10 cellular contexts compared by ENCODE assay signal in the genomic region with DNA sequence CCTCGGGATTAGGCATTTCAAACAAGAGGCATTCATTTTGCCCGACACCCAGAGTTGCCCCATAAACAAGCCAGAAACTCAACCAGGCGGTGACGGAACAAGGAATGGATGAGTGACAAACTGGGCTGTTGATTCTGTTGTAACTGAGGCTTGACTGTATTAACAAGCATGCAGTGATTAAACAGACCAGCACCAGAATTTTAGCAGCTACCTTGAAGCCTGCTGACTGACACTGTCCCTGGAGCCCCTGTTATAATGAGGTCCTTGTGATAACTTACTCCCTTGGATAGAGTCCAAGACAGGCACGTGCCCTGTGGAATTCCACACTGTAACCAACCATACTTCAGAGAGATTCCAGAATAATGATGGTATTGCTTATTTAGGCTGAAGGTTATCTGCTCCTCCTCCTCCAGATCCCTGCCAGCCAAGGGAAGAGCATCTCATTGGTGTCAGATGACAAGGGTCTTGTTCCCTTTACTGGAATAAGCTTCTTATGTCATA.
DNase-seq lines count a peak whose midpoint lies in the region; ATAC-seq, FAIRE-seq and TF ChIP-seq lines count a peak whose summit lies in the region.
"Had no signal": no experiment of that assay in that cellular context is flagged by ENCODE, and none has a peak within 500 bp of the region (broad histone marks: within the 10 kb centered on the region; RNA-seq: fewer than 3 reads in every experiment).

No MANE protein-coding gene starts in this region.

- CTCF ChIA-PET in A549 (lab: Yijun Ruan, JAX) = interaction anchor here (0.8 to 15.3 kb wide), 8 partner anchors 10 to 432 kb away, joined by 3 to 433 read pairs (median 4); no protein-coding TSS in a partner anchor
- CTCF ChIA-PET in HEK293 (lab: Yijun Ruan, JAX) = interaction anchor here (0.6 to 7.0 kb wide), 6 partner anchors 18 to 432 kb away, joined by 3 to 121 read pairs (median 8); no protein-coding TSS in a partner anchor
- CTCF ChIA-PET in A673 (lab: Charles Lee) = no interaction called here

- intact Hi-C loops in left ventricle myocardium inferior (cut with micrococcal nuclease) = no loop called here
- intact Hi-C loops in A673 (cut with micrococcal nuclease; ENCODE audit: unreplicated experiment) = no loop called here

- no peak for TF ChIP-seq CTCF in A549 (IDR thresholded peaks at IDR 0.05)
- no peak for TF ChIP-seq CTCF in HEK293 (tag by site-specific recombination; IDR thresholded peaks at IDR 0.05)
- no peak for TF ChIP-seq CTCF in left ventricle myocardium inferior (IDR thresholded peaks at IDR 0.05; ENCODE audit: borderline replicate concordance)
- no peak for TF ChIP-seq CTCF in A673 (conservative IDR thresholded peaks at IDR 0.05; ENCODE audit: low read depth, low read length)
- TF ChIP-seq CTCF in endothelial cell (IDR thresholded peaks at IDR 0.05; ENCODE audit: unreplicated experiment) = no peak

- peaks cover 22% of the 10 kb centered on the region for H3K4me1 ChIP-seq in A549
- peaks cover 11% of the 10 kb centered on the region for H3K4me1 ChIP-seq in HEK293 (ENCODE audit: control insufficient read depth, insufficient read depth, low read length)
- H3K4me1 ChIP-seq in left ventricle myocardium inferior = peaks cover 49% of the 10 kb centered on the region
- no peaks in the 10 kb centered on the region for H3K4me1 ChIP-seq in A673 (ENCODE audit: insufficient read depth, low read length, poor library complexity, severe bottlenecking)

- H3K9me3 ChIP-seq in A549 = no peaks in the 10 kb centered on the region
- H3K9me3 ChIP-seq in HEK293 (ENCODE audit: control insufficient read depth, insufficient read depth, low read depth, low read length) = no peaks in the 10 kb centered on the region
- no peaks in the 10 kb centered on the region for H3K9me3 ChIP-seq in T-helper 17 cell (ENCODE audit: control insufficient read depth, low read length, poor library complexity, severe bottlenecking)
- H3K9me3 ChIP-seq in left ventricle myocardium inferior (replicated peaks) = no peaks in the 10 kb centered on the region
- H3K9me3 ChIP-seq in A673 (ENCODE audit: low read depth, low read length, poor library complexity, severe bottlenecking) = no peaks in the 10 kb centered on the region

- no peaks in the 10 kb centered on the region for H3K9me3 Mint-ChIP-seq in activated T-cell treated with anti-CD3 and anti-CD28 coated beads, Interleukin-2, amount 50 U/mL, for 72 hours
- no peaks in the 10 kb centered on the region for H3K9me3 Mint-ChIP-seq in endothelial cell (ENCODE audit: unreplicated experiment)
- H3K9me3 Mint-ChIP-seq: CD8-positive, alpha-beta memory T cell had no signal

- no peak for FAIRE-seq in A549 (lab: Jason Lieb, UNC)
- FAIRE-seq: GM19239 had no signal

- DNase-seq in A549 (ENCODE audit: low read depth in 1 of 2, low spot score in 1 of 2) (no peak), T-helper 17 cell (no peak), left ventricle myocardium inferior (no peak), KG1 (lab: John Stamatoyannopoulos, UW) (no peak), A673 (ENCODE audit: low spot score) (no peak), endothelial cell (ENCODE audit: low spot score) (no peak)
- no peak for DNase-seq in activated T-cell treated with anti-CD3 and anti-CD28 coated beads, Interleukin-2, amount 50 U/mL, for 72 hours
- DNase-seq: CD8-positive, alpha-beta memory T cell had no signal

- H3K4me2 ChIP-seq in A549 = no peak overlapping the region

- POLR2A ChIA-PET in A549 (lab: Yijun Ruan, JAX) = no interaction called here
- POLR2A ChIA-PET in HEK293 (lab: Yijun Ruan, JAX) = interaction anchor here (0.6 to 1.2 kb wide), 4 partner anchors 33 to 157 kb away, joined by 3 to 6 read pairs (median 3); a partner anchor contains a TSS
- POLR2A ChIA-PET in A673 (lab: Charles Lee; ENCODE audit: low non-redundant PET) = no interaction called here

- H3K36me3 ChIP-seq in HEK293 (ENCODE audit: control insufficient read depth in 2 of 2, insufficient read depth in 1 of 2, low read length in 2 of 2) (no peaks in the 10 kb centered on the region), left ventricle myocardium inferior (no peaks in the 10 kb centered on the region), A673 (ENCODE audit: insufficient read depth, low read length, poor library complexity, severe bottlenecking) (no peaks in the 10 kb centered on the region)

- BruUV-seq in A673 (replicated peaks; lab: Mats Ljungman, UMichigan) = no TSS peak

- no peaks in the 10 kb centered on the region for H3K36me3 Mint-ChIP-seq in T-helper 17 cell (ENCODE audit: low read depth)
- H3K36me3 Mint-ChIP-seq in activated T-cell treated with anti-CD3 and anti-CD28 coated beads, Interleukin-2, amount 50 U/mL, for 72 hours (ENCODE audit: insufficient read depth in 2 of 2) = no peaks in the 10 kb centered on the region
- no peaks in the 10 kb centered on the region for H3K36me3 Mint-ChIP-seq in endothelial cell (ENCODE audit: low read depth, unreplicated experiment)

- peak overlapping the region; percentile 29 for H3K27ac Mint-ChIP-seq in T-helper 17 cell
- H3K27ac Mint-ChIP-seq in activated T-cell treated with anti-CD3 and anti-CD28 coated beads, Interleukin-2, amount 50 U/mL, for 72 hours = no peak overlapping the region
- no peak overlapping the region for H3K27ac Mint-ChIP-seq in endothelial cell (ENCODE audit: unreplicated experiment)

- TF ChIP-seq POLR2A in A549 (IDR thresholded peaks at IDR 0.05; ENCODE audit: low read length) = no peak

- 55% methylated on average over 5 of the region's 5 CpGs for WGBS in A549 (ENCODE audit: missing lambda C conversion rate)

- H3K27me3 ChIP-seq in left ventricle myocardium inferior (ENCODE audit: low read depth) = no peaks in the 10 kb centered on the region
- no peaks in the 10 kb centered on the region for H3K27me3 ChIP-seq in A673 (replicated peaks; ENCODE audit: insufficient read depth, low read depth, low read length, poor library complexity)

- no peak overlapping the region for H3K4me3 Mint-ChIP-seq in T-helper 17 cell
- no peak overlapping the region for H3K4me3 Mint-ChIP-seq in activated T-cell treated with anti-CD3 and anti-CD28 coated beads, Interleukin-2, amount 50 U/mL, for 72 hours
- H3K4me3 Mint-ChIP-seq in endothelial cell (ENCODE audit: unreplicated experiment) = no peak overlapping the region
- H3K4me3 Mint-ChIP-seq: CD8-positive, alpha-beta memory T cell had no signal

- H3K4me1 Mint-ChIP-seq in T-helper 17 cell (peaks cover 16% of the 10 kb centered on the region), endothelial cell (ENCODE audit: unreplicated experiment) (peaks cover 10% of the 10 kb centered on the region)
- peaks cover 20% of the 10 kb centered on the region for H3K4me1 Mint-ChIP-seq in activated T-cell treated with anti-CD3 and anti-CD28 coated beads, Interleukin-2, amount 50 U/mL, for 72 hours (ENCODE audit: low read depth)

- no peak for TF ChIP-seq RAD21 in A549 (conservative IDR thresholded peaks at IDR 0.05 in 1 of 2, IDR thresholded peaks at IDR 0.05 in 1 of 2)

- no peak for TF ChIP-seq EP300 in A549 (IDR thresholded peaks at IDR 0.05)

- H3K27ac ChIP-seq in A549 (peak overlapping the region in 1 of 2 experiments; percentile 33; a peak in 3 of 6 replicates), HEK293 (ENCODE audit: extremely low read depth, low read depth, low read length) (no peak overlapping the region), left ventricle myocardium inferior (replicated peaks) (peak overlapping the region; percentile 71), A673 (ENCODE audit: low read depth, low read length, poor library complexity, severe bottlenecking) (no peak overlapping the region)

- H3K27me3 Mint-ChIP-seq in T-helper 17 cell (no peaks in the 10 kb centered on the region), endothelial cell (ENCODE audit: unreplicated experiment) (no peaks in the 10 kb centered on the region)
- peaks cover 6% of the 10 kb centered on the region for H3K27me3 Mint-ChIP-seq in activated T-cell treated with anti-CD3 and anti-CD28 coated beads, Interleukin-2, amount 50 U/mL, for 72 hours (ENCODE audit: low read depth)

- ATAC-seq in A549 (no peak), T-helper 17 cell (no peak)
- no peak for ATAC-seq in activated T-cell treated with anti-CD3 and anti-CD28 coated beads, Interleukin-2, amount 50 U/mL, for 72 hours (replicated peaks in 1 of 2)

- no peak overlapping the region for H3K4me3 ChIP-seq in A549
- H3K4me3 ChIP-seq in HEK293 (ENCODE audit: low read depth, low read length) = no peak overlapping the region
- no peak overlapping the region for H3K4me3 ChIP-seq in left ventricle myocardium inferior
- no peak overlapping the region for H3K4me3 ChIP-seq in A673 (ENCODE audit: low read depth, low read length, poor library complexity, severe bottlenecking)

TF ChIP-seq in A549, 52 proteins besides CTCF, POLR2A, EP300 and RAD21:
- no peak for TF ChIP-seq RARB (CRISPR knock-in tag; IDR thresholded peaks at IDR 0.05)
- TF ChIP-seq JUNB (IDR thresholded peaks at IDR 0.05) = peak; percentile 13; the same call in 1 of the 2 replicates

TF ChIP-seq in HEK293, 187 proteins besides CTCF, POLR2A, EP300 and RAD21 (continues in another document):
- TF ChIP-seq, protein P1, sequence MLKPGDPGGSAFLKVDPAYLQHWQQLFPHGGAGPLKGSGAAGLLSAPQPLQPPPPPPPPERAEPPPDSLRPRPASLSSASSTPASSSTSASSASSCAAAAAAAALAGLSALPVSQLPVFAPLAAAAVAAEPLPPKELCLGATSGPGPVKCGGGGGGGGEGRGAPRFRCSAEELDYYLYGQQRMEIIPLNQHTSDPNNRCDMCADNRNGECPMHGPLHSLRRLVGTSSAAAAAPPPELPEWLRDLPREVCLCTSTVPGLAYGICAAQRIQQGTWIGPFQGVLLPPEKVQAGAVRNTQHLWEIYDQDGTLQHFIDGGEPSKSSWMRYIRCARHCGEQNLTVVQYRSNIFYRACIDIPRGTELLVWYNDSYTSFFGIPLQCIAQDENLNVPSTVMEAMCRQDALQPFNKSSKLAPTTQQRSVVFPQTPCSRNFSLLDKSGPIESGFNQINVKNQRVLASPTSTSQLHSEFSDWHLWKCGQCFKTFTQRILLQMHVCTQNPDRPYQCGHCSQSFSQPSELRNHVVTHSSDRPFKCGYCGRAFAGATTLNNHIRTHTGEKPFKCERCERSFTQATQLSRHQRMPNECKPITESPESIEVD (tag by site-specific recombination; IDR thresholded peaks at IDR 0.05) = peak; percentile 33; the same call in 1 of the 2 replicates
- TF ChIP-seq WT1 (tag by site-specific recombination; IDR thresholded peaks at IDR 0.05) (peak; percentile 90), SP3 (tag by site-specific recombination; IDR thresholded peaks at IDR 0.05) (no peak), OSR2 (tag by site-specific recombination; IDR thresholded peaks at IDR 0.05) (peak; percentile 50; the same call in 1 of the 2 replicates)
